Comparison of ENCODE assay signal across 8 cellular contexts in genomic region chr22:30245985-30246901, GRCh38. TPM values are rescaled to one million over a fixed set of nuclear protein-coding genes. Genes with fewer than 3 reads are reported as not detected.
DNase-seq lines count a peak whose midpoint lies in the region; ATAC-seq and TF ChIP-seq lines count a peak whose summit lies in the region.

LIF (minus strand) TSS chr22:30246759; CDS start chr22:30246695, 64 bp downstream.

- H3K27ac ChIP-seq in Peyer's patch (peak within 1 kb of the TSS; percentile 27 to 75 (median 68)), left ventricle myocardium inferior (replicated peaks) (no peak within 1 kb of the TSS)

- H3K4me3 ChIP-seq in GM12864 (ENCODE audit: low read depth, low read length) (peak within 1 kb of the TSS; percentile 48), Peyer's patch (peak within 1 kb of the TSS; percentile 38 to 62 (median 50)), left ventricle myocardium inferior (peak within 1 kb of the TSS; percentile 62), retinal pigment epithelial cell (ENCODE audit: low read length) (peak within 1 kb of the TSS; percentile 75)

- H3K9me3 ChIP-seq in Peyer's patch (no peaks in the 10 kb centered on the region), left ventricle myocardium inferior (replicated peaks) (no peaks in the 10 kb centered on the region)

- no peak for TF ChIP-seq CTCF in GM12864 (IDR thresholded peaks at IDR 0.05; ENCODE audit: low read depth, low read length, missing control alignments)
- TF ChIP-seq CTCF in Peyer's patch (IDR thresholded peaks at IDR 0.05) = peak in 3 of 6 experiments; percentile 19 to 29 (median 29)
- TF ChIP-seq CTCF in left ventricle myocardium inferior (IDR thresholded peaks at IDR 0.05; ENCODE audit: borderline replicate concordance) = peak; percentile 20
- no peak for TF ChIP-seq CTCF in retinal pigment epithelial cell (conservative IDR thresholded peaks at IDR 0.05; ENCODE audit: low read depth, low read length)

- no peak for DNase-seq in GM12864 (ENCODE audit: low read depth)
- peak in 2 of 3 donors; percentile 43 to 70 for DNase-seq in Peyer's patch
- DNase-seq in activated naive CD4-positive, alpha-beta T cell treated with anti-CD3 and anti-CD28 coated beads, Interleukin-2, amount 50 U/mL, for 16 hours = peak; percentile 75
- no peak for DNase-seq in left ventricle myocardium inferior
- DNase-seq in retinal pigment epithelial cell (ENCODE audit: low read depth) = no peak
- no peak for DNase-seq in SK-N-DZ (ENCODE audit: low spot score)
- no peak for DNase-seq in GF-D8 (lab: John Stamatoyannopoulos, UW)

- H3K27me3 ChIP-seq in Peyer's patch = no peaks in the 10 kb centered on the region
- peaks cover 99% of the 10 kb centered on the region for H3K27me3 ChIP-seq in left ventricle myocardium inferior (ENCODE audit: low read depth)

- intact Hi-C loops in left ventricle myocardium inferior (cut with micrococcal nuclease) = no loop called here

- ATAC-seq in HG02885 (IDR thresholded peaks at IDR 0.05; ENCODE audit: poor library complexity, unreplicated experiment) = no peak

- H3K36me3 ChIP-seq in Peyer's patch (peaks cover 0 to 7% (median 0%) of the 10 kb centered on the region in 3 donors), left ventricle myocardium inferior (no peaks in the 10 kb centered on the region)

- peaks cover 2 to 38% (median 5%) of the 10 kb centered on the region in 4 donors for H3K4me1 ChIP-seq in Peyer's patch
- H3K4me1 ChIP-seq in left ventricle myocardium inferior = peaks cover 27% of the 10 kb centered on the region

- TF ChIP-seq POLR2A in Peyer's patch (IDR thresholded peaks at IDR 0.05) = no peak

RNA-seq across cellular contexts. Expression of gene LIF, which starts in this region (rescaled TPM):
- total RNA-seq in Peyer's patch (10 to 100 TPM in 2 of 4 donors, 1 to 10 TPM in 2; 7.4 to 19.3 (median 10.6) TPM), left ventricle myocardium inferior (0.16 TPM)
- polyA plus RNA-seq in SK-N-DZ (2014; cell fraction: cytosol; rRNA removed) = not detected in 2 replicates
- 0.04 TPM in 1 of 2 replicates, not detected in the other for polyA plus RNA-seq in SK-N-DZ (2014; cell fraction: nucleus; rRNA removed)

Comparison
In these comparisons a context has a peak if more than half of its experiments do, and no peak if none do; other contexts are left out.
1. DNase-seq: peak in Peyer's patch (2 of 3) and activated naive CD4-positive, alpha-beta T cell treated with anti-CD3 and anti-CD28 coated beads, Interleukin-2, amount 50 U/mL, for 16 hours (single experiment); none in GM12864 (single experiment), left ventricle myocardium inferior (single experiment), retinal pigment epithelial cell (single experiment), SK-N-DZ (single experiment) and GF-D8 (single experiment).
2. Peak in every context shown above with its lines, with median percentiles within 50 percentile points of each other: H3K4me3 ChIP-seq.